23 cellular contexts compared by ENCODE assay signal in genomic region chr1:244680667-244681066, GRCh38.
"Had no signal": no experiment of that assay in that cellular context is flagged by ENCODE, and none has a peak within 500 bp of the region (broad histone marks: within the 10 kb centered on the region; RNA-seq: fewer than 3 reads in every experiment).

No MANE protein-coding gene starts in this region.

- DNase-seq: activated CD4-positive, alpha-beta T cell treated with anti-CD3 and anti-CD28 coated beads, Interleukin-2, amount 10 ng/mL, durations not matched to agents 24 days and 14 days; activated CD4-positive, CD25-positive, alpha-beta regulatory T cell treated with anti-CD3 and anti-CD28 coated beads, Interleukin-2, amount 50 U/mL, for 72 hours; activated CD8-positive, alpha-beta T cell treated with anti-CD3 and anti-CD28 coated beads for 36 hours; activated naive CD8-positive, alpha-beta T cell treated with anti-CD3 and anti-CD28 coated beads, Interleukin-2, amount 50 U/mL, for 24 hours; activated T-cell treated with anti-CD3 and anti-CD28 coated beads, Interleukin-2, amount 50 U/mL, for 4 hours; anterior cingulate cortex; cortex of kidney; head of caudate nucleus; hypothalamus; immature natural killer cell; kidney glomerular epithelial cell; left lung; mucosa of descending colon; right cardiac atrium; spleen; stimulated activated naive CD4-positive, alpha-beta T cell treated with Interleukin-2 at 50 U/mL for 16 hours; T-helper 9 cell; WERI-Rb-1 had no signal

- ATAC-seq: activated CD8-positive, alpha-beta T cell treated with anti-CD3 and anti-CD28 coated beads for 36 hours; activated naive CD8-positive, alpha-beta T cell treated with anti-CD3 and anti-CD28 coated beads, Interleukin-2, amount 50 U/mL, for 24 hours; activated T-cell treated with anti-CD3 and anti-CD28 coated beads, Interleukin-2, amount 50 U/mL, for 4 hours; activated T-helper 17 cell treated with anti-CD3 and anti-CD28 coated beads, Interleukin-2, amount 50 U/mL, for 72 hours; esophagus mucosa; left lung; mucosa of descending colon; natural killer cell treated with Interleukin-12 subunit alpha and Interleukin-12 subunit beta and Interleukin-15 and Interleukin-18, amount 100 ng/mL, for 72 hours; right cardiac atrium had no signal

- H3K27ac ChIP-seq: left lung, spleen, tibial nerve, WERI-Rb-1 had no signal

- H3K4me3 ChIP-seq: left lung, lung, mucosa of descending colon, spleen, tibial nerve had no signal

- H3K27me3 ChIP-seq: left lung, spleen, tibial nerve had no signal

- H3K9me3 ChIP-seq: left lung, mucosa of descending colon, spleen, tibial nerve had no signal
